In genomic region chr2:134900151-134900550, GRCh38 we compare ENCODE assay signal across 1 cellular context.
A peak's percentile ranks its signal among the peaks of the same experiment; 100 is the strongest.
TF ChIP-seq lines count a peak whose summit lies in the region.

No MANE protein-coding gene starts in this region.

TF ChIP-seq in SK-N-SH, 30 proteins besides CTCF, POLR2A, EP300 and RAD21 (continued from another document):
- TF ChIP-seq PBX3 (IDR thresholded peaks at IDR 0.05) (peak; percentile 21; the same call in 1 of the 2 replicates), USF1 (IDR thresholded peaks at IDR 0.05; ENCODE audit: borderline replicate concordance, low read depth) (no peak), FOSL2 (IDR thresholded peaks at IDR 0.05; ENCODE audit: borderline replicate concordance, low read depth) (peak; percentile 63; the same call in 1 of the 2 replicates), RCOR1 (IDR thresholded peaks at IDR 0.05; ENCODE audit: low read length) (no peak), POLR2AphosphoS5 (IDR thresholded peaks at IDR 0.05; ENCODE audit: low read depth, low read length) (no peak), GATA2 (CRISPR knock-in tag; IDR thresholded peaks at IDR 0.05) (no peak), NRF1 (IDR thresholded peaks at IDR 0.05; ENCODE audit: low read depth, low read length) (no peak), TAF1 (IDR thresholded peaks at IDR 0.05; ENCODE audit: borderline replicate concordance, low read depth, low read length) (no peak), FOXJ3 (CRISPR knock-in tag; IDR thresholded peaks at IDR 0.05) (no peak), TEAD4 (IDR thresholded peaks at IDR 0.05; ENCODE audit: borderline replicate concordance, insufficient read depth) (no peak), YY1 (IDR thresholded peaks at IDR 0.05; ENCODE audit: low read depth) (peak; percentile 67; the same call in 1 of the 2 replicates), SIN3A (IDR thresholded peaks at IDR 0.05; ENCODE audit: borderline replicate concordance, low read depth, low read length) (no peak), MXI1 (IDR thresholded peaks at IDR 0.05; ENCODE audit: low read depth, low read length) (no peak), ZBTB33 (IDR thresholded peaks at IDR 0.05; ENCODE audit: borderline replicate concordance, low read depth) (no peak), TCF12 (IDR thresholded peaks at IDR 0.05) (peak; percentile 26; the same call in 1 of the 2 replicates), NFIC (IDR thresholded peaks at IDR 0.05; ENCODE audit: borderline replicate concordance) (no peak), EZH2phosphoT487 (IDR thresholded peaks at IDR 0.05; ENCODE audit: borderline replicate concordance, low read depth) (no peak), CHD2 (IDR thresholded peaks at IDR 0.05; ENCODE audit: low read length, partially characterized antibody) (no peak), REST (IDR thresholded peaks at IDR 0.05; ENCODE audit: low read depth, low read length) (no peak), SMC3 (IDR thresholded peaks at IDR 0.05; ENCODE audit: low read depth, low read length) (no peak)
- TF ChIP-seq, protein P1, sequence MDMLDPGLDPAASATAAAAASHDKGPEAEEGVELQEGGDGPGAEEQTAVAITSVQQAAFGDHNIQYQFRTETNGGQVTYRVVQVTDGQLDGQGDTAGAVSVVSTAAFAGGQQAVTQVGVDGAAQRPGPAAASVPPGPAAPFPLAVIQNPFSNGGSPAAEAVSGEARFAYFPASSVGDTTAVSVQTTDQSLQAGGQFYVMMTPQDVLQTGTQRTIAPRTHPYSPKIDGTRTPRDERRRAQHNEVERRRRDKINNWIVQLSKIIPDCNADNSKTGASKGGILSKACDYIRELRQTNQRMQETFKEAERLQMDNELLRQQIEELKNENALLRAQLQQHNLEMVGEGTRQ (IDR thresholded peaks at IDR 0.05; ENCODE audit: borderline replicate concordance, low read depth, low read length), result no peak
- TF ChIP-seq, protein P2, sequence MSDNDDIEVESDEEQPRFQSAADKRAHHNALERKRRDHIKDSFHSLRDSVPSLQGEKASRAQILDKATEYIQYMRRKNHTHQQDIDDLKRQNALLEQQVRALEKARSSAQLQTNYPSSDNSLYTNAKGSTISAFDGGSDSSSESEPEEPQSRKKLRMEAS (IDR thresholded peaks at IDR 0.05; ENCODE audit: low read depth), result no peak
- TF ChIP-seq, protein P3, sequence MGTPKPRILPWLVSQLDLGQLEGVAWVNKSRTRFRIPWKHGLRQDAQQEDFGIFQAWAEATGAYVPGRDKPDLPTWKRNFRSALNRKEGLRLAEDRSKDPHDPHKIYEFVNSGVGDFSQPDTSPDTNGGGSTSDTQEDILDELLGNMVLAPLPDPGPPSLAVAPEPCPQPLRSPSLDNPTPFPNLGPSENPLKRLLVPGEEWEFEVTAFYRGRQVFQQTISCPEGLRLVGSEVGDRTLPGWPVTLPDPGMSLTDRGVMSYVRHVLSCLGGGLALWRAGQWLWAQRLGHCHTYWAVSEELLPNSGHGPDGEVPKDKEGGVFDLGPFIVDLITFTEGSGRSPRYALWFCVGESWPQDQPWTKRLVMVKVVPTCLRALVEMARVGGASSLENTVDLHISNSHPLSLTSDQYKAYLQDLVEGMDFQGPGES (IDR thresholded peaks at IDR 0.05; ENCODE audit: low read depth, low read length), result no peak
